8 cellular contexts compared by ENCODE assay signal in the genomic region with DNA sequence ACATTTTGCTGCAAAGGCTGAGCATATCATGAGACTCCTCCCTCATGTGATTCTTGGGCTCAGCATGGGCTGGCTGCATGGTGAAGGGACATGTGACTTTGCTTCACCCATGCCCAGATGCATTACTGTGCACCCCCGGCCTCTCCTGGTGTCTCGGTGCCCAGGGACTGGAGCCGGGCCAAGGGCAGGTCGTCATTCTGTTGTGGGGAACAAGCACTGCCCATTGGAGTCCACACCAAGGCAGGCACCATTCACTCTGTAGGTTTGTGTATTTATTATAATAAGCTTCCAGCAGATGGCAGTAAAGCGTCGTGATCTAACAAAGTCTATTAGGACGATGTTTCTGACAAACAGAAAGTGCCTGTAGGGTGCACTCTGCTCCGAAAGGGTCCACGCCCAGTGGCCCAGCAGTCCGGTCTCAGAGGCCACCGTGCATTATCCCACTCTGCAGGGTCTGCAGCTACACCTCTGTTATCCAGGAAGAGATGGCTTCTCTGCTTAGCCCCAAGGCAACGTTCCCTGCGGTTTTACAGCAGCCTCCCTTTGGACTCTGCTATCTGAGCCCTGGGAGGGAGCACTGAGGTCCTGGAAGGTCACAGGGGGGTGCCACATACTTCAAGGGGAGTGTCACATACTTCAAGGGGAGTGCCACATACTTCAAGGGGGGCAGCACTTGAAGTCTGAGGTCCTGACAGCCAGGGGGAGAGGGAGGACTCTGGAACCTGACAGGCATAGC.
DNase-seq lines count a peak whose midpoint lies in the region; ATAC-seq and TF ChIP-seq lines count a peak whose summit lies in the region.

No MANE protein-coding gene starts in this region.

- intact Hi-C loops in colonic mucosa (cut with DNase I): loop anchor here (5.0 to 10.0 kb wide), 2 partner anchors 160 to 477 kb away; no protein-coding TSS in a partner anchor

- peak; percentile 93 for DNase-seq in NCI-H2196 (lab: John Stamatoyannopoulos, UW; ENCODE audit: unreplicated experiment)
- DNase-seq in colonic mucosa: peak; percentile 49
- peak; percentile 54 for DNase-seq in left lobe of liver (ENCODE audit: low spot score)
- DNase-seq in stimulated activated CD4-positive, alpha-beta T cell treated with anti-CD3 and anti-CD28 coated beads, Interleukin-4, amount 100 ng/mL, for 48 hours (ENCODE audit: low read depth in 2 of 2): peak; percentile 10 to 11

- peak overlapping the region in 7 of 10 experiments; percentile 36 to 49 (median 43); a peak in 11 of 20 replicates for H3K4me3 ChIP-seq in BLaER1 treated with 17β-estradiol and CSF1 and Interleukin-3, amounts not matched to agents 10 nM and 100 nM
- peak overlapping the region; percentile 23 for H3K4me3 ChIP-seq in colonic mucosa

- H3K27ac ChIP-seq in BLaER1 treated with 17β-estradiol and CSF1 and Interleukin-3, amounts not matched to agents 10 nM and 100 nM: 0 out of 22 replicates have a peak overlapping the region, but pooled peaks of 1 of the 11 experiments have one; percentile 1
- H3K27ac ChIP-seq in VCaP (no peak overlapping the region), colonic mucosa (no peak overlapping the region)

- H3K27me3 ChIP-seq in BLaER1 treated with 17β-estradiol and CSF1 and Interleukin-3, amounts not matched to agents 10 nM and 100 nM: no peaks in the 10 kb centered on the region
- H3K27me3 ChIP-seq in colonic mucosa: no peaks in the 10 kb centered on the region

- H3K36me3 ChIP-seq in BLaER1 treated with 17β-estradiol and CSF1 and Interleukin-3, amounts not matched to agents 10 nM and 100 nM: no peaks in the 10 kb centered on the region
- no peaks in the 10 kb centered on the region for H3K36me3 ChIP-seq in colonic mucosa

- peak; percentile 73 for TF ChIP-seq CTCF in VCaP (conservative IDR thresholded peaks at IDR 0.05)
- TF ChIP-seq CTCF in colonic mucosa (IDR thresholded peaks at IDR 0.05): peak; percentile 46

- H3K4me2 ChIP-seq in BLaER1 treated with 17β-estradiol and CSF1 and Interleukin-3, amounts not matched to agents 10 nM and 100 nM: peak overlapping the region; percentile 56 to 82 (median 67)

- H3K9ac ChIP-seq in BLaER1 treated with 17β-estradiol and CSF1 and Interleukin-3, amounts not matched to agents 10 nM and 100 nM: peak overlapping the region in 2 of 11 experiments; percentile 36 to 48; a peak in 3 of 22 replicates
- no peak overlapping the region for H3K9ac ChIP-seq in colonic mucosa (ENCODE audit: low read depth in 2 of 2, low read length in 2 of 2)

- no peaks in the 10 kb centered on the region for H4K20me1 ChIP-seq in BLaER1 treated with 17β-estradiol and CSF1 and Interleukin-3, amounts not matched to agents 10 nM and 100 nM

- H3K4me1 ChIP-seq in BLaER1 treated with 17β-estradiol and CSF1 and Interleukin-3, amounts not matched to agents 10 nM and 100 nM: peaks cover 9 to 21% (median 16%) of the 10 kb centered on the region in 10 experiments
- no peaks in the 10 kb centered on the region for H3K4me1 ChIP-seq in colonic mucosa

- ATAC-seq in GM19025 (IDR thresholded peaks at IDR 0.05; ENCODE audit: low read depth, unreplicated experiment): peak; percentile 96
- peak; percentile 97 for ATAC-seq in HG03139 (IDR thresholded peaks at IDR 0.05; ENCODE audit: unreplicated experiment)
- peak; percentile 99 for ATAC-seq in left lobe of liver

- H3K9me3 ChIP-seq in BLaER1 treated with 17β-estradiol and CSF1 and Interleukin-3, amounts not matched to agents 10 nM and 100 nM (replicated peaks in 1 of 11): no peaks in the 10 kb centered on the region
- H3K9me3 ChIP-seq in colonic mucosa: no peaks in the 10 kb centered on the region

Comparison
In these comparisons a context has a peak if more than half of its experiments do, and no peak if none do; other contexts are left out.
1. DNase-seq: peak in every context shown above with its lines; median percentile 93 in NCI-H2196; 54 in left lobe of liver; 49 in colonic mucosa; 10 in stimulated activated CD4-positive, alpha-beta T cell treated with anti-CD3 and anti-CD28 coated beads, Interleukin-4, amount 100 ng/mL, for 48 hours.